Comparison of ENCODE assay signal across 1 cellular context in the genomic region with DNA sequence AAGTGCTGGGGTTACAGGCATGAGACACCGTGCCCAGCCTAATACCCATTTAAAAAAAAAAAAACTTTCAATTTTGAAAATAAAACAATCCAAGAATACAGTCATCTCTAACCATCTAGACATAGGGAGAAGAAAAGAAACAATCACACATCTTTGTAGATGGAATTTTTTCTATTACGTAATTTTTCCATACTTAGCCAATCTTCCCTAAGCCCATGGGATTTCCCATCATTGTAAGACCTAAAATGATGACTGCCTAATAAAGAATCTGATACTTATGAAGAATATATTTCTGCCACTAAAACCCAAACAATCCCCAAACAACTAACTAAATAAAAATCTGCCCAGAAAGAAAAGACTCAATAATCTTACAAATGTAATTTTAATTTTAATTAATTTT.
TF ChIP-seq lines count a peak whose summit lies in the region.

No MANE protein-coding gene starts in this region.

TF ChIP-seq in SK-N-SH treated with all-trans-retinoic acid at 6 μM for 48 hours, 23 proteins besides CTCF, POLR2A, EP300 and RAD21:
- TF ChIP-seq, protein P1, sequence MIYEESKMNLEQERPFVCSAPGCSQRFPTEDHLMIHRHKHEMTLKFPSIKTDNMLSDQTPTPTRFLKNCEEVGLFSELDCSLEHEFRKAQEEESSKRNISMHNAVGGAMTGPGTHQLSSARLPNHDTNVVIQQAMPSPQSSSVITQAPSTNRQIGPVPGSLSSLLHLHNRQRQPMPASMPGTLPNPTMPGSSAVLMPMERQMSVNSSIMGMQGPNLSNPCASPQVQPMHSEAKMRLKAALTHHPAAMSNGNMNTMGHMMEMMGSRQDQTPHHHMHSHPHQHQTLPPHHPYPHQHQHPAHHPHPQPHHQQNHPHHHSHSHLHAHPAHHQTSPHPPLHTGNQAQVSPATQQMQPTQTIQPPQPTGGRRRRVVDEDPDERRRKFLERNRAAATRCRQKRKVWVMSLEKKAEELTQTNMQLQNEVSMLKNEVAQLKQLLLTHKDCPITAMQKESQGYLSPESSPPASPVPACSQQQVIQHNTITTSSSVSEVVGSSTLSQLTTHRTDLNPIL (CRISPR knock-in tag; IDR thresholded peaks at IDR 0.05; ENCODE audit: low read depth) = no peak
- TF ChIP-seq BACH2 (CRISPR knock-in tag; IDR thresholded peaks at IDR 0.05; ENCODE audit: borderline replicate concordance) (no peak), ZNF565 (CRISPR knock-in tag; conservative IDR thresholded peaks at IDR 0.05; ENCODE audit: low read depth) (no peak), ARNTL (CRISPR knock-in tag; IDR thresholded peaks at IDR 0.05; ENCODE audit: borderline replicate concordance, low read depth) (no peak), ZC3H10 (CRISPR knock-in tag; IDR thresholded peaks at IDR 0.05) (no peak), ZNF70 (CRISPR knock-in tag; IDR thresholded peaks at IDR 0.05) (no peak), TCF4 (CRISPR knock-in tag; IDR thresholded peaks at IDR 0.05; ENCODE audit: borderline replicate concordance) (no peak), RARB (CRISPR knock-in tag; IDR thresholded peaks at IDR 0.05) (no peak), TOX (CRISPR knock-in tag; IDR thresholded peaks at IDR 0.05; ENCODE audit: borderline replicate concordance) (no peak), ZNF8 (CRISPR knock-in tag; IDR thresholded peaks at IDR 0.05) (no peak), ZFP3 (CRISPR knock-in tag; IDR thresholded peaks at IDR 0.05) (no peak)
- TF ChIP-seq, protein P2, sequence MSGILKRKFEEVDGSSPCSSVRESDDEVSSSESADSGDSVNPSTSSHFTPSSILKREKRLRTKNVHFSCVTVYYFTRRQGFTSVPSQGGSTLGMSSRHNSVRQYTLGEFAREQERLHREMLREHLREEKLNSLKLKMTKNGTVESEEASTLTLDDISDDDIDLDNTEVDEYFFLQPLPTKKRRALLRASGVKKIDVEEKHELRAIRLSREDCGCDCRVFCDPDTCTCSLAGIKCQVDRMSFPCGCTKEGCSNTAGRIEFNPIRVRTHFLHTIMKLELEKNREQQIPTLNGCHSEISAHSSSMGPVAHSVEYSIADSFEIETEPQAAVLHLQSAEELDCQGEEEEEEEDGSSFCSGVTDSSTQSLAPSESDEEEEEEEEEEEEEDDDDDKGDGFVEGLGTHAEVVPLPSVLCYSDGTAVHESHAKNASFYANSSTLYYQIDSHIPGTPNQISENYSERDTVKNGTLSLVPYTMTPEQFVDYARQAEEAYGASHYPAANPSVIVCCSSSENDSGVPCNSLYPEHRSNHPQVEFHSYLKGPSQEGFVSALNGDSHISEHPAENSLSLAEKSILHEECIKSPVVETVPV (CRISPR knock-in tag; IDR thresholded peaks at IDR 0.05) = no peak
- TF ChIP-seq, protein P3, sequence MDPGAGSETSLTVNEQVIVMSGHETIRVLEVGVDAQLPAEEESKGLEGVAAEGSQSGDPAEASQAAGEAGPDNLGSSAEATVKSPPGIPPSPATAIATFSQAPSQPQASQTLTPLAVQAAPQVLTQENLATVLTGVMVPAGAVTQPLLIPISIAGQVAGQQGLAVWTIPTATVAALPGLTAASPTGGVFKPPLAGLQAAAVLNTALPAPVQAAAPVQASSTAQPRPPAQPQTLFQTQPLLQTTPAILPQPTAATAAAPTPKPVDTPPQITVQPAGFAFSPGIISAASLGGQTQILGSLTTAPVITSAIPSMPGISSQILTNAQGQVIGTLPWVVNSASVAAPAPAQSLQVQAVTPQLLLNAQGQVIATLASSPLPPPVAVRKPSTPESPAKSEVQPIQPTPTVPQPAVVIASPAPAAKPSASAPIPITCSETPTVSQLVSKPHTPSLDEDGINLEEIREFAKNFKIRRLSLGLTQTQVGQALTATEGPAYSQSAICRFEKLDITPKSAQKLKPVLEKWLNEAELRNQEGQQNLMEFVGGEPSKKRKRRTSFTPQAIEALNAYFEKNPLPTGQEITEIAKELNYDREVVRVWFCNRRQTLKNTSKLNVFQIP (CRISPR knock-in tag; IDR thresholded peaks at IDR 0.05; ENCODE audit: borderline replicate concordance, low read depth) = no peak
